8 cellular contexts compared by ENCODE assay signal in the genomic region with DNA sequence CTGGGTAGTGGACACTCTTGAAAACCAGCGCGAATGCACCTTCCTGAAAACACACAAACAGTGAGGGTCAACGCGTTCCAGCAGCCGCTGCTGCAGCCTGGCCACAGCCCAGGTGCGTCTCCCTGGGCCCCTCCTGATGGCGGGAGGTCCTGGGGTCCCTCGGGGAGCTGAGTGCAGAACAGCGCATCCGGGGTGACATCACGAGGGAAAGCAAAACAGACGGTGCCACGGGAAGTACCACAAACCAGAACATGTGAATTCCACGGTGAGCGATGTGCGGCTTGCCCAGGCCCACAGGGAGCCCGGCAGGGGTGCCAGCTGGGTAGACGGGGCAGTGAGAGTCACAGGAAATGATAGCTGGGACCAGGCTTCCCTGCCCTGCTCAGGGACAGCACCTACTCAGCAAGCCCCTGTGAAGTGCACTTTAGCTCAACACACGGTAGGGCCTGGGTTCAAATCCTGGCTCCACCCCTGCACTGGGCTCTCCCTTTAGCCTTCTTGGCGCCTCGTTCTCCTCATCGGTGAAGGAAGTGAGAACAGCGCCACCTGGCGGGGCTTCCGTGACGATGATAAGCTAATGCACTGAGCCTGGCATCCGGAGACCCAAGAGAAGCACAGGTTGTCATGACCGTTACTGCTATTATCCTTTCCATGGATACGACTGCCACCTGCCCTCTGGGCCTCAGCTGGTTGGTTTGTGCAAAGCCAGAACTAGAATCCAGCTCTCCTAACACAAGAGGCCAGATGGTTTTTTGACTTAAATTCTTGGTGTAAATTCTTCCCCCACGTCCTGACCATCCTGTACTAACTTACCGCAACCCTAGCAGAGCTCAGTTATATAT. TPM values are rescaled to one million over a fixed set of nuclear protein-coding genes. Genes with fewer than 3 reads are reported as not detected.
DNase-seq lines count a peak whose midpoint lies in the region; ATAC-seq, FAIRE-seq and TF ChIP-seq lines count a peak whose summit lies in the region.

No MANE protein-coding gene starts in this region.

- TF ChIP-seq EP300 in A549 (IDR thresholded peaks at IDR 0.05), result no peak

- H3K4me3 ChIP-seq in A549, result no peak overlapping the region
- no peak overlapping the region for H3K4me3 ChIP-seq in mesenchymal stem cell (ENCODE audit: insufficient read depth in 1 of 2, low read depth in 1 of 2, low read length in 2 of 2)

- peak overlapping the region; percentile 68 for H3K9ac ChIP-seq in mesenchymal stem cell (ENCODE audit: low read length)

- H3K36me3 ChIP-seq in mesenchymal stem cell (ENCODE audit: control insufficient read depth in 1 of 2, insufficient read depth in 2 of 2, low read depth in 1 of 2, low read length in 2 of 2), result peaks cover 25 to 74% of the 10 kb centered on the region in 2 experiments

- no peak overlapping the region for H2BK120ac ChIP-seq in mesenchymal stem cell (ENCODE audit: low read depth, low read length)

- WGBS in A549 (ENCODE audit: missing lambda C conversion rate), result 57% methylated on average over 29 of the region's 31 CpGs
- WGBS in mesenchymal stem cell, result 81% methylated on average over 31 of the region's 31 CpGs

- no peak for TF ChIP-seq POLR2A in A549 (IDR thresholded peaks at IDR 0.05; ENCODE audit: low read length)

- CTCF ChIA-PET in A549 (lab: Yijun Ruan, JAX), result interaction anchor here (0.5 to 14.9 kb wide), 66 partner anchors 9 to 863 kb away, joined by 3 to 250 read pairs (median 4); a partner anchor contains a TSS

- peak; percentile 71 to 74 for TF ChIP-seq RAD21 in A549 (conservative IDR thresholded peaks at IDR 0.05 in 1 of 2, IDR thresholded peaks at IDR 0.05 in 1 of 2)

- H3K27me3 ChIP-seq in mesenchymal stem cell (ENCODE audit: control insufficient read depth in 1 of 2, insufficient read depth in 1 of 2, low read length in 2 of 2), result no peaks in the 10 kb centered on the region

- H3K9me3 ChIP-seq in A549 (no peaks in the 10 kb centered on the region), mesenchymal stem cell (ENCODE audit: control insufficient read depth, low read length) (no peaks in the 10 kb centered on the region)

- peak; percentile 88 to 89 for DNase-seq in A549 (ENCODE audit: low read depth in 1 of 2, low spot score in 1 of 2)
- peak; percentile 90 for DNase-seq in NCI-H69 (lab: John Stamatoyannopoulos, UW)
- DNase-seq in activated CD4-positive, alpha-beta T cell treated with anti-CD3 and anti-CD28 coated beads, Interleukin-2, amount 50 U/mL, for 48 hours, result peak; percentile 88 to 91
- peak; percentile 81 for DNase-seq in ecto neural progenitor cell (ENCODE audit: low spot score)
- DNase-seq in mesenchymal stem cell, result peak; percentile 75
- DNase-seq in stimulated activated CD8-positive, alpha-beta memory T cell treated with anti-CD3 and anti-CD28 coated beads, Interleukin-4, amount 100 ng/mL, for 1 hour (ENCODE audit: low read depth in 2 of 2, low spot score in 1 of 2), result peak; percentile 72 to 73

- H2BK5ac ChIP-seq in mesenchymal stem cell (ENCODE audit: low read depth, low read length, poor library complexity, severe bottlenecking), result no peak overlapping the region

- H3K79me1 ChIP-seq in mesenchymal stem cell (replicated peaks; ENCODE audit: low read length, poor library complexity, severe bottlenecking), result peaks cover 10% of the 10 kb centered on the region

- no peak overlapping the region for H3K4ac ChIP-seq in mesenchymal stem cell (ENCODE audit: low read depth in 1 of 2, low read length in 2 of 2)

- TF ChIP-seq CTCF in A549 (IDR thresholded peaks at IDR 0.05), result peak; percentile 89

- H3K4me2 ChIP-seq in A549, result peak overlapping the region; percentile 69; the same call in 1 of the 3 replicates
- H3K4me2 ChIP-seq in mesenchymal stem cell (ENCODE audit: low read length, poor library complexity, severe bottlenecking), result no peak overlapping the region

- H3K27ac ChIP-seq in A549 (peak overlapping the region; percentile 75 to 86; a peak in 5 of 6 replicates), mesenchymal stem cell (ENCODE audit: low read length, poor library complexity, severe bottlenecking) (no peak overlapping the region)

- no peak overlapping the region for H2AFZ ChIP-seq in mesenchymal stem cell (ENCODE audit: low read depth, low read length)

- no peak overlapping the region for H3K18ac ChIP-seq in mesenchymal stem cell (ENCODE audit: low read depth in 1 of 2, low read length in 2 of 2)

- H2BK12ac ChIP-seq in mesenchymal stem cell (ENCODE audit: low read length in 2 of 2), result peak overlapping the region in 1 of 2 experiments; percentile 41

- no peak overlapping the region for H3K14ac ChIP-seq in mesenchymal stem cell (ENCODE audit: low read length in 2 of 2)

- no peak overlapping the region for H2AK5ac ChIP-seq in mesenchymal stem cell (ENCODE audit: low read length, severe bottlenecking)

- no peak overlapping the region for H3K23ac ChIP-seq in mesenchymal stem cell (ENCODE audit: low read length in 2 of 2)

- H3K4me1 ChIP-seq in A549, result peaks cover 60% of the 10 kb centered on the region
- peaks cover 44% of the 10 kb centered on the region for H3K4me1 ChIP-seq in mesenchymal stem cell (ENCODE audit: control insufficient read depth, insufficient read depth, low read depth, low read length)

- peak; percentile 56 for FAIRE-seq in A549 (lab: Jason Lieb, UNC)

- peak overlapping the region; percentile 8 for H4K8ac ChIP-seq in mesenchymal stem cell (ENCODE audit: low read length)

- peak overlapping the region; percentile 62 for H4K91ac ChIP-seq in mesenchymal stem cell (ENCODE audit: low read length)

- POLR2A ChIA-PET in A549 (lab: Yijun Ruan, JAX), result interaction anchor here (1.0 kb wide), 1 partner anchor 36 kb away, joined by 4 read pairs; no protein-coding TSS in a partner anchor

- no peak overlapping the region for H2BK15ac ChIP-seq in mesenchymal stem cell (ENCODE audit: low read depth, poor library complexity, severe bottlenecking)

- ATAC-seq in A549 (peak; percentile 48 to 72; a peak in 5 of 6 replicates), GM18511 (IDR thresholded peaks at IDR 0.05; ENCODE audit: unreplicated experiment) (peak; percentile 91), HG03354 (IDR thresholded peaks at IDR 0.05; ENCODE audit: poor library complexity, severe bottlenecking, unreplicated experiment) (peak; percentile 88)

TF ChIP-seq in A549, 52 proteins besides CTCF, POLR2A, EP300 and RAD21:
- TF ChIP-seq, protein P1, sequence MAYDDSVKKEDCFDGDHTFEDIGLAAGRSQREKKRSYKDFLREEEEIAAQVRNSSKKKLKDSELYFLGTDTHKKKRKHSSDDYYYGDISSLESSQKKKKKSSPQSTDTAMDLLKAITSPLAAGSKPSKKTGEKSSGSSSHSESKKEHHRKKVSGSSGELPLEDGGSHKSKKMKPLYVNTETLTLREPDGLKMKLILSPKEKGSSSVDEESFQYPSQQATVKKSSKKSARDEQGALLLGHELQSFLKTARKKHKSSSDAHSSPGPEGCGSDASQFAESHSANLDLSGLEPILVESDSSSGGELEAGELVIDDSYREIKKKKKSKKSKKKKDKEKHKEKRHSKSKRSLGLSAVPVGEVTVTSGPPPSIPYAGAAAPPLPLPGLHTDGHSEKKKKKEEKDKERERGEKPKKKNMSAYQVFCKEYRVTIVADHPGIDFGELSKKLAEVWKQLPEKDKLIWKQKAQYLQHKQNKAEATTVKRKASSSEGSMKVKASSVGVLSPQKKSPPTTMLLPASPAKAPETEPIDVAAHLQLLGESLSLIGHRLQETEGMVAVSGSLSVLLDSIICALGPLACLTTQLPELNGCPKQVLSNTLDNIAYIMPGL (CRISPR knock-in tag; IDR thresholded peaks at IDR 0.05; ENCODE audit: borderline replicate concordance), result no peak
- TF ChIP-seq JUN (IDR thresholded peaks at IDR 0.05) (peak in 1 of 2 experiments; percentile 18; a peak in 1 of 5 replicates), SMC3 (IDR thresholded peaks at IDR 0.05) (peak; percentile 82)
TF ChIP-seq in A549: peak in this region for 2.

RNA-seq across cellular contexts. Expression of a gene that starts 24.6 kb away (rescaled TPM):
- polyA plus RNA-seq in A549 (2011; rRNA removed) (38.0 and 40.5 TPM in 2 replicates), A549 (2017; fragmentation: RNase III; extraction: RNeasy Plus Mini Kit Qiagen cat#74134 plus additional on column Dnase treatment) (24.4 to 34.9 TPM (median 31.6 TPM) in 3 replicates)
- polyA plus RNA-seq in A549 (2012; cell fraction: cytosol; rRNA removed), result 16.9 and 22.1 TPM in 2 replicates
- 31.2 and 41.0 TPM in 2 replicates for polyA plus RNA-seq in A549 (2012; cell fraction: nucleus; rRNA removed)
- 34.8 and 36.3 TPM in 2 replicates for polyA minus RNA-seq in A549 (2011; rRNA and poly(A)+ RNA removed)
- polyA plus RNA-seq in mesenchymal stem cell (2013, experiment 1 of 2), result 12.3 TPM
- polyA plus RNA-seq in mesenchymal stem cell (2013, experiment 2 of 2), result 12.0 TPM

RNA-seq across cellular contexts. Expression of a gene that starts 36.6 kb away (rescaled TPM):
- polyA plus RNA-seq in A549 (2011; rRNA removed) (52.7 and 66.9 TPM in 2 replicates), A549 (2017; fragmentation: RNase III; extraction: RNeasy Plus Mini Kit Qiagen cat#74134 plus additional on column Dnase treatment) (34.6 to 36.6 TPM (median 34.7 TPM) in 3 replicates)
- polyA plus RNA-seq in A549 (2012; cell fraction: cytosol; rRNA removed), result 31.5 and 35.5 TPM in 2 replicates
- polyA plus RNA-seq in A549 (2012; cell fraction: nucleus; rRNA removed), result 17.8 and 29.8 TPM in 2 replicates
- polyA minus RNA-seq in A549 (2011; rRNA and poly(A)+ RNA removed), result 57.9 and 65.4 TPM in 2 replicates
- 26.3 TPM for polyA plus RNA-seq in mesenchymal stem cell (2013, experiment 1 of 2)
- polyA plus RNA-seq in mesenchymal stem cell (2013, experiment 2 of 2), result 25.8 TPM
